In the genomic region with DNA sequence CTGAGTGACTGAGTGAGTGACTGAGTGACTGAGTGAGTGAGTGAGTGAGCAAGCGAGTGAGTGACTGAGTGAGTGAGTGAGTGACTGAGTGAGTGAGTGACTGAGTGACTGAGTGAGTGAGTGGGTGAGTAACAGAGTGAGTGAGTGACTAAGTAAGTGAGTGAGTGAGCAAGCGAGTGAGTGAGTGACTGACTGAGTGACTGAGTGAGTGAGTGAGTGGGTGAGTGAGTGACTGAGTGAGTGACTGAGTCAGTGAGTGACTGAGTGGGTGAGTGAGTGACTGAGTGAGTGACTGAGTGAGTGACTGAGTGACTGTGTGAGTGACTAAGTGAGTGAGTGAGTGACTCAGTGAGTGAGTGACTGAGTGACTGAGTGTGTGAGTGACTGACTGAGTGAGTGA, we compare ENCODE assay signal across 1 cellular context. TPM values are rescaled to one million over a fixed set of nuclear protein-coding genes. Genes with fewer than 3 reads are reported as not detected.
"Had no signal": no experiment of that assay in that cellular context is flagged by ENCODE, and none has a peak within 500 bp of the region (broad histone marks: within the 10 kb centered on the region; RNA-seq: fewer than 3 reads in every experiment).

No MANE protein-coding gene starts in this region.

RNA-seq across cellular contexts. Expression of a gene that starts 12.0 kb away (rescaled TPM):
- total RNA-seq: frontal cortex had no signal
